In the genomic region with DNA sequence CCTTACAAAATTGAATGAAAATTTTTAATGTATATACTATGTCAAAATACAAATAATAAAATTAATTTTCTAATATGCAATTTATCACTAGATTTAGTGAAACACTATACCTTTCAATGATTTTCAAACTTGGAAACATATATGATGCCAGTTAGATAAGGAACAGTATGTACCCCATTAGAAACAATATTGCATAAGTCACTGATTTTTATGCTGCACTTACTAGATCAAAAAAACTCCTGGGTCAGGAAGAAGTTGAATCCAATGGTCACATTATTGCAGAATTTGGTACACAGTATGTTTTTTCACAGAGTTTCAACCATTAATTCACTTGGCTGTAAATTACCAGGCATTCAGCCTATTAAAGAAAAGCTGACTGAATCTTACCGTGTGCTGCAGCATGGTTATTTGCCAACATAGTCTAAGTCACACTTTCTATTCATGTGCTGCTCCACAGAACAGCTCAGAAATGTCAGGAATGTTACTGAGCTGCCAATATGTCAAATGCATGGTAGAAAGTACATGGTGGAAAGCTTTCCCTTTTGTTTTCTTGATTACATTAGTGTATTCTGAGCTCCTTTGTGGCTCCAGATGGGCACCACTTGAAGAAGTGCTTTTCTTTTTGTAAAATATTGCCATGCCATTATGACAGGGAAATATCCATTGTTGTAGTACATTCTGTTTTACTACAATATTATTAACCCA, we compare ENCODE assay signal across 14 cellular contexts. TPM values are rescaled to one million over a fixed set of nuclear protein-coding genes. Genes with fewer than 3 reads are reported as not detected.
A peak's percentile ranks its signal among the peaks of the same experiment; 100 is the strongest.
DNase-seq lines count a peak whose midpoint lies in the region; ATAC-seq, FAIRE-seq and TF ChIP-seq lines count a peak whose summit lies in the region.
"Had no signal": no experiment of that assay in that cellular context is flagged by ENCODE, and none has a peak within 500 bp of the region (broad histone marks: within the 10 kb centered on the region; RNA-seq: fewer than 3 reads in every experiment).

No MANE protein-coding gene starts in this region.

- DNase-seq in MCF 10A (ENCODE audit: unreplicated experiment), result peak; percentile 77
- no peak for DNase-seq in breast epithelium (ENCODE audit: low spot score in 2 of 2)
- DNase-seq in H1 (ENCODE audit: low read depth in 1 of 2, low spot score in 2 of 2), result no peak
- peak; percentile 36 for DNase-seq in kidney glomerular epithelial cell (lab: John Stamatoyannopoulos, UW)
- no peak for DNase-seq in aorta
- no peak for DNase-seq in adrenal gland
- no peak for DNase-seq in activated CD4-positive, alpha-beta T cell treated with anti-CD3 and anti-CD28 coated beads, Interleukin-2, amount 50 U/mL, for 1 hour
- DNase-seq in MV-4-11 (lab: John Stamatoyannopoulos, UW), result no peak
- DNase-seq: islet precursor cell, NCI-H510A treated with DMSO at 0.1 percent for 48 hours, retina, T-helper 1 cell had no signal

- no peak overlapping the region for H3K23ac ChIP-seq in H1 (ENCODE audit: insufficient read length)

- H2BK12ac ChIP-seq in H1 (ENCODE audit: low read depth, low read length), result no peak overlapping the region

- H3K27me3 Mint-ChIP-seq in MCF 10A (ENCODE audit: insufficient read depth, unreplicated experiment), result no peaks in the 10 kb centered on the region

- H4K5ac ChIP-seq in H1 (ENCODE audit: insufficient read length, low read depth, low read length), result no peak overlapping the region

- no peak for FAIRE-seq in H1 (lab: Jason Lieb, UNC)
- FAIRE-seq: A549 had no signal

- H3K79me2 ChIP-seq in H1 (ENCODE audit: control insufficient read depth in 1 of 2, insufficient read depth in 2 of 2, low read length in 2 of 2), result no peaks in the 10 kb centered on the region

- no peak overlapping the region for H3K27ac ChIP-seq in breast epithelium
- no peak overlapping the region for H3K27ac ChIP-seq in H1 (ENCODE audit: low read depth, low read length)
- peak overlapping the region in 1 of 2 donors; percentile 9 for H3K27ac ChIP-seq in aorta (ENCODE audit: low read depth in 1 of 2, low read length in 2 of 2)
- no peak overlapping the region for H3K27ac ChIP-seq in adrenal gland
- H3K27ac ChIP-seq: A549 had no signal

- H3K18ac ChIP-seq in H1 (ENCODE audit: extremely low read depth, low read length), result no peak overlapping the region

- H2AFZ ChIP-seq in H1 (ENCODE audit: low read length), result peak overlapping the region; percentile 12; the same call in 1 of the 2 replicates

- no peak overlapping the region for H2BK15ac ChIP-seq in H1 (ENCODE audit: low read length)

- H4K20me1 ChIP-seq in H1 (replicated peaks in 1 of 2; ENCODE audit: control insufficient read depth in 1 of 2, insufficient read depth in 2 of 2, low read length in 2 of 2), result no peaks in the 10 kb centered on the region

- no peaks in the 10 kb centered on the region for H3K79me1 ChIP-seq in H1 (ENCODE audit: low read depth, low read length)

- peaks cover 7% of the 10 kb centered on the region for H3K9me3 Mint-ChIP-seq in MCF 10A (ENCODE audit: unreplicated experiment)
- H3K9me3 Mint-ChIP-seq: IgD-negative memory B cell had no signal

- POLR2A ChIA-PET in MCF 10A (lab: Yijun Ruan, JAX), result interaction anchor here (0.6 to 1.4 kb wide), 9 partner anchors 8 to 983 kb away, joined by 3 to 6 read pairs (median 3); no protein-coding TSS in a partner anchor
- POLR2A ChIA-PET in H1 (lab: Charles Lee; ENCODE audit: partially characterized antibody), result interaction anchor here (0.6 kb wide), 1 partner anchor 65 kb away, joined by 3 read pairs; no protein-coding TSS in a partner anchor

- intact Hi-C loops in MCF 10A (cut with micrococcal nuclease), result no loop called here
- intact Hi-C loops in breast epithelium (cut with DNase I; ENCODE audit: low total_unique reads), result no loop called here
- intact Hi-C loops in aorta (cut with DNase I), result loop anchor here (10.0 kb wide), 3 partner anchors 299 to 509 kb away; no protein-coding TSS in a partner anchor
- intact Hi-C loops in adrenal gland (cut with DNase I), result no loop called here

- 76% methylated on average over 1 of the region's 1 CpG; no CpG with 5 or more reads in 1 of the 2 experiments for WGBS in H1 (ENCODE audit: extremely low coverage in 1 of 2, insufficient coverage in 1 of 2, insufficient read length in 1 of 2, insufficient replicate concordance in 2 of 2, low coverage in 1 of 2, low lambda C conversion rate in 2 of 2, missing lambda C conversion rate in 1 of 2), 2 experiments
- 1 to 3% methylated on average over 1 of the region's 1 CpG for WGBS in aorta, 2 donors
- 17 to 56% (median 30%) methylated on average over 1 of the region's 1 CpG for WGBS in adrenal gland, 4 donors

- ATAC-seq in aorta (ENCODE audit: low FRiP score), result peak; percentile 53
- ATAC-seq: A549 had no signal

- no peak overlapping the region for H3K9ac ChIP-seq in H1 (replicated peaks in 1 of 4; ENCODE audit: extremely low read depth in 1 of 4, low read depth in 3 of 4, low read length in 3 of 4)

- TF ChIP-seq RAD21 in H1 (IDR thresholded peaks at IDR 0.05 in 1 of 2, conservative IDR thresholded peaks at IDR 0.05 in 1 of 2; ENCODE audit: low read depth in 2 of 2, low read length in 2 of 2), result no peak

- H3K4me3 Mint-ChIP-seq in MCF 10A (ENCODE audit: unreplicated experiment), result peak overlapping the region; percentile 36
- H3K4me3 Mint-ChIP-seq: IgD-negative memory B cell had no signal

- H2BK20ac ChIP-seq in H1 (ENCODE audit: low read length), result no peak overlapping the region

- no peaks in the 10 kb centered on the region; the same call in 1 of the 2 replicates for H3K23me2 ChIP-seq in H1 (ENCODE audit: low read depth, low read length)

- no peaks in the 10 kb centered on the region for H3K4me1 ChIP-seq in breast epithelium
- H3K4me1 ChIP-seq in H1 (replicated peaks in 1 of 4; ENCODE audit: control insufficient read depth in 3 of 4, insufficient read depth in 4 of 4, low read length in 3 of 4), result no peaks in the 10 kb centered on the region
- H3K4me1 ChIP-seq in aorta (ENCODE audit: control insufficient read depth in 1 of 2, insufficient read depth in 2 of 2, low read length in 2 of 2), result no peaks in the 10 kb centered on the region
- H3K4me1 ChIP-seq in adrenal gland (replicated peaks in 1 of 2), result no peaks in the 10 kb centered on the region
- H3K4me1 ChIP-seq: A549 had no signal

- no peak overlapping the region for H4K8ac ChIP-seq in H1 (ENCODE audit: extremely low read depth, insufficient read depth, low read length)

- H2BK120ac ChIP-seq in H1 (replicated peaks; ENCODE audit: low read depth, low read length), result no peak overlapping the region

- no peak overlapping the region for H3K4ac ChIP-seq in H1 (replicated peaks; ENCODE audit: insufficient read length, low read depth, low read length)

- H3K36me3 ChIP-seq in breast epithelium (no peaks in the 10 kb centered on the region), H1 (ENCODE audit: control insufficient read depth in 2 of 4, insufficient read depth in 4 of 4, low read length in 3 of 4) (no peaks in the 10 kb centered on the region), aorta (ENCODE audit: control insufficient read depth in 1 of 2, insufficient read depth in 2 of 2, low read length in 1 of 2) (no peaks in the 10 kb centered on the region), adrenal gland (replicated peaks in 1 of 2) (no peaks in the 10 kb centered on the region)

- H3K56ac ChIP-seq in H1 (replicated peaks; ENCODE audit: insufficient read length, low read depth, low read length), result no peak overlapping the region

- TF ChIP-seq CTCF in MCF 10A (IDR thresholded peaks at IDR 0.05; ENCODE audit: unreplicated experiment), result no peak
- TF ChIP-seq CTCF in breast epithelium (IDR thresholded peaks at IDR 0.05), result no peak
- TF ChIP-seq CTCF in H1 (IDR thresholded peaks at IDR 0.05; ENCODE audit: control extremely low read depth in 1 of 3, insufficient read depth in 1 of 3, low read depth in 1 of 3, low read length in 3 of 3), result no peak
- TF ChIP-seq CTCF in adrenal gland (IDR thresholded peaks at IDR 0.05), result no peak

- no TSS peak for BruUV-seq in MCF 10A (replicated peaks; lab: Mats Ljungman, UMichigan)

- no peak overlapping the region for H3K4me3 ChIP-seq in breast epithelium
- H3K4me3 ChIP-seq in H1 (ENCODE audit: extremely low read depth in 1 of 4, insufficient read depth in 2 of 4, low read depth in 3 of 4, low read length in 4 of 4), result no peak overlapping the region
- H3K4me3 ChIP-seq in aorta (ENCODE audit: low read length in 2 of 2), result no peak overlapping the region
- no peak overlapping the region for H3K4me3 ChIP-seq in adrenal gland
- H3K4me3 ChIP-seq: A549 had no signal

- H3K9me3 ChIP-seq in breast epithelium (no peaks in the 10 kb centered on the region), H1 (ENCODE audit: insufficient read depth in 2 of 2, low read depth in 1 of 2, low read length in 1 of 2) (peaks cover 0 to 5% of the 10 kb centered on the region in 2 experiments; a peak in 1 of 4 replicates), aorta (ENCODE audit: control insufficient read depth, low read length) (no peaks in the 10 kb centered on the region), adrenal gland (replicated peaks in 1 of 3) (no peaks in the 10 kb centered on the region)
- H3K9me3 ChIP-seq: A549 had no signal

- no peaks in the 10 kb centered on the region for H3K36me3 Mint-ChIP-seq in MCF 10A (ENCODE audit: insufficient read depth, unreplicated experiment)
- H3K36me3 Mint-ChIP-seq: IgD-negative memory B cell had no signal

- no peak for TF ChIP-seq EP300 in H1 (IDR thresholded peaks at IDR 0.05; ENCODE audit: borderline replicate concordance in 1 of 2, low read depth in 2 of 2, low read length in 2 of 2)

- peaks cover 27% of the 10 kb centered on the region for H3K4me1 Mint-ChIP-seq in MCF 10A (ENCODE audit: insufficient read depth, unreplicated experiment)

- no peak overlapping the region for H3K14ac ChIP-seq in H1 (ENCODE audit: insufficient read length)

- H2BK5ac ChIP-seq in H1 (ENCODE audit: low read depth, low read length), result no peak overlapping the region

- no peaks in the 10 kb centered on the region for H3K27me3 ChIP-seq in breast epithelium
- no peaks in the 10 kb centered on the region for H3K27me3 ChIP-seq in H1 (replicated peaks in 1 of 4; ENCODE audit: control insufficient read depth in 3 of 4, extremely low read depth in 1 of 4, insufficient read depth in 3 of 4, low read length in 3 of 4)
- H3K27me3 ChIP-seq in aorta (ENCODE audit: control insufficient read depth in 1 of 2, insufficient read depth in 2 of 2, low read length in 1 of 2), result no peaks in the 10 kb centered on the region
- no peaks in the 10 kb centered on the region for H3K27me3 ChIP-seq in adrenal gland

- no peak overlapping the region for H2AK5ac ChIP-seq in H1 (ENCODE audit: low read depth, low read length)

- no peak for TF ChIP-seq POLR2A in breast epithelium (IDR thresholded peaks at IDR 0.05)
- no peak for TF ChIP-seq POLR2A in H1 (IDR thresholded peaks at IDR 0.05; ENCODE audit: control extremely low read depth in 1 of 2, low read depth in 2 of 2, low read length in 2 of 2)
- TF ChIP-seq POLR2A in adrenal gland (IDR thresholded peaks at IDR 0.05), result no peak

- no peak overlapping the region for H4K91ac ChIP-seq in H1 (replicated peaks; ENCODE audit: insufficient read length, low read length)

- CTCF ChIA-PET in MCF 10A (lab: Yijun Ruan, JAX) (interaction anchor here (0.7 to 6.3 kb wide), 8 partner anchors 9 to 511 kb away, joined by 3 to 68 read pairs (median 4); no protein-coding TSS in a partner anchor), H1 (lab: Charles Lee; ENCODE audit: partially characterized antibody) (interaction anchor here (0.7 kb wide), 1 partner anchor 85 kb away, joined by 4 read pairs; no protein-coding TSS in a partner anchor)

- H3K4me2 ChIP-seq in H1 (ENCODE audit: insufficient read depth in 1 of 2, low read depth in 2 of 2, low read length in 2 of 2), result no peak overlapping the region
- H3K4me2 ChIP-seq: A549 had no signal

- peak overlapping the region; percentile 88 for H3K27ac Mint-ChIP-seq in MCF 10A (ENCODE audit: low read depth, unreplicated experiment)
- H3K27ac Mint-ChIP-seq: IgD-negative memory B cell had no signal

RNA-seq across cellular contexts. Expression of gene PRR16, which starts 9.9 kb away (rescaled TPM):
- total RNA-seq in MCF 10A (2022) (11.9 and 18.9 TPM in 2 replicates), breast epithelium (1 to 10 TPM; 1.2 to 9.6 (median 3.6) TPM), aorta (10 to 100 TPM; 10.5 to 14.2 TPM), adrenal gland (10 to 100 TPM in 1 of 8 donors, 1 to 10 TPM in 7; 1.7 to 22.6 (median 3.6) TPM)
- 0.73 and 1.0 TPM in 2 replicates for total RNA-seq in H1 (2021; fragmentation: NEBNext Ultra II Directional; extraction: Animal tissue kit (Norgen Biotek cat#: 25700))
- polyA plus RNA-seq in H1 (2011; rRNA removed) (1.3 and 1.6 TPM in 2 replicates), aorta (10 to 100 TPM in 1 of 2 donors, 1 to 10 TPM in 1; 6.5 to 26.8 TPM), adrenal gland (1 to 10 TPM; 1.6 to 5.0 (median 2.3) TPM)
- 1.9 TPM for polyA plus RNA-seq in H1 (2011; cell fraction: cytosol; rRNA removed)
- 1.5 TPM for polyA plus RNA-seq in H1 (2011; cell fraction: nucleus; rRNA removed)
- polyA plus RNA-seq in H1 (2012, experiment 1 of 2), result 1.0 to 2.0 TPM (median 1.5 TPM) in 4 replicates
- polyA plus RNA-seq in H1 (2012, experiment 2 of 2), result 0.67 TPM
- 0.53 TPM for polyA plus RNA-seq in H1 (2013, experiment 1 of 2)
- 0.59 TPM for polyA plus RNA-seq in H1 (2013, experiment 2 of 2)
- 1.1 and 3.0 TPM in 2 replicates for polyA minus RNA-seq in H1 (2011; rRNA and poly(A)+ RNA removed)
- not detected for polyA minus RNA-seq in H1 (2011; cell fraction: cytosol; rRNA and poly(A)+ RNA removed)
- 4.4 TPM for polyA minus RNA-seq in H1 (2011; cell fraction: nucleus; rRNA and poly(A)+ RNA removed)
- polyA plus RNA-seq: IgD-negative memory B cell had no signal

Comparison
In these comparisons a context has a peak if more than half of its experiments do, and no peak if none do; other contexts are left out.
1. DNase-seq: peak in MCF 10A (single experiment) and kidney glomerular epithelial cell (single experiment); none in breast epithelium (0 of 2), H1 (0 of 2), aorta (0 of 2), adrenal gland (0 of 7), activated CD4-positive, alpha-beta T cell treated with anti-CD3 and anti-CD28 coated beads, Interleukin-2, amount 50 U/mL, for 1 hour (single experiment) and MV-4-11 (single experiment).
2. intact Hi-C loops: an anchor here in aorta (10.0 kb wide); none called in MCF 10A, breast epithelium and adrenal gland.